In genomic region chr2:121530210-121530562, GRCh38 we compare ENCODE assay signal across 8 cellular contexts. TPM values are rescaled to one million over a fixed set of nuclear protein-coding genes. Genes with fewer than 3 reads are reported as not detected.
DNase-seq lines count a peak whose midpoint lies in the region; ATAC-seq and TF ChIP-seq lines count a peak whose summit lies in the region.

No MANE protein-coding gene starts in this region.

- DNase-seq in CD8-positive, alpha-beta T cell = no peak
- DNase-seq in OCI-M2 (lab: John Stamatoyannopoulos, UW; ENCODE audit: unreplicated experiment) = peak; percentile 41
- DNase-seq in mammary epithelial cell = peak; percentile 81
- peak; percentile 75 to 79 for DNase-seq in left colon
- DNase-seq in hippocampal formation (lab: John Stamatoyannopoulos, UW) = no peak

- CTCF ChIA-PET in CD8-positive, alpha-beta T cell (lab: Charles Lee) = interaction anchor here (0.6 to 1.9 kb wide), 10 partner anchors 11 to 226 kb away, joined by 3 to 12 read pairs (median 4); partner anchors contain the start of genes CLASP1, NIFK and TSN
- CTCF ChIA-PET in mammary epithelial cell (lab: Charles Lee; ENCODE audit: low non-redundant PET) = interaction anchor here (0.6 to 0.7 kb wide), 2 partner anchors 124 to 128 kb away, joined by 3 read pairs; no protein-coding TSS in a partner anchor

- no peaks in the 10 kb centered on the region for H3K27me3 ChIP-seq in CD8-positive, alpha-beta T cell (ENCODE audit: insufficient read depth, low read length)
- no peaks in the 10 kb centered on the region for H3K27me3 ChIP-seq in mammary epithelial cell (ENCODE audit: insufficient read depth, low read length)

- H3K79me2 ChIP-seq in mammary epithelial cell (ENCODE audit: insufficient read depth, low read length) = peaks cover 65% of the 10 kb centered on the region

- H3K9ac ChIP-seq in mammary epithelial cell (ENCODE audit: insufficient read depth, low read length) = peak overlapping the region; percentile 95

- H3K27me3 Mint-ChIP-seq in CD8-positive, alpha-beta T cell (ENCODE audit: low read depth) = no peaks in the 10 kb centered on the region
- H3K27me3 Mint-ChIP-seq in stimulated activated memory B cell treated with anti-CD40 and anti-IgM and Interleukin-4, amounts not matched to agents 10 μg/mL and 1 μg/mL and 100 μg/mL, for 72 hours = no peaks in the 10 kb centered on the region

- peaks cover 7% of the 10 kb centered on the region for H3K36me3 ChIP-seq in CD8-positive, alpha-beta T cell (ENCODE audit: insufficient read depth, low read length)
- no peaks in the 10 kb centered on the region for H3K36me3 ChIP-seq in mammary epithelial cell (ENCODE audit: insufficient read depth, low read length)

- dilution Hi-C loops in mammary epithelial cell (cut with HindIII; ENCODE audit: low sequenced_read_pairs) = loop anchor here (10.0 kb wide), 1 partner anchor 95 kb away; no protein-coding TSS in a partner anchor

- no TSS peak for BruUV-seq in mammary epithelial cell (replicated peaks; lab: Mats Ljungman, UMichigan)

- H3K9me3 ChIP-seq in CD8-positive, alpha-beta T cell (ENCODE audit: low read length) = no peaks in the 10 kb centered on the region
- no peaks in the 10 kb centered on the region for H3K9me3 ChIP-seq in mammary epithelial cell (replicated peaks; ENCODE audit: insufficient read depth, low read length)

- peaks cover 43% of the 10 kb centered on the region for H3K4me1 Mint-ChIP-seq in CD8-positive, alpha-beta T cell (ENCODE audit: low read depth)
- peaks cover 58% of the 10 kb centered on the region for H3K4me1 Mint-ChIP-seq in stimulated activated memory B cell treated with anti-CD40 and anti-IgM and Interleukin-4, amounts not matched to agents 10 μg/mL and 1 μg/mL and 100 μg/mL, for 72 hours

- no CpG with 5 or more reads among the region's 24 CpGs for WGBS in mammary epithelial cell (ENCODE audit: low coverage, missing lambda C conversion rate)

- peak overlapping the region; percentile 97 for H3K4me3 ChIP-seq in CD8-positive, alpha-beta T cell (ENCODE audit: low read depth, low read length)
- H3K4me3 ChIP-seq in mammary epithelial cell (replicated peaks in 1 of 3; ENCODE audit: insufficient read depth in 1 of 3, low read depth in 2 of 3, low read length in 3 of 3) = peak overlapping the region; percentile 54 to 90 (median 70)

- peak overlapping the region; percentile 96 for H3K4me3 Mint-ChIP-seq in CD8-positive, alpha-beta T cell
- peak overlapping the region; percentile 95 for H3K4me3 Mint-ChIP-seq in stimulated activated memory B cell treated with anti-CD40 and anti-IgM and Interleukin-4, amounts not matched to agents 10 μg/mL and 1 μg/mL and 100 μg/mL, for 72 hours

- H3K4me1 ChIP-seq in CD8-positive, alpha-beta T cell (ENCODE audit: insufficient read depth, low read length) = peaks cover 17% of the 10 kb centered on the region
- peaks cover 60% of the 10 kb centered on the region for H3K4me1 ChIP-seq in mammary epithelial cell (ENCODE audit: insufficient read depth, low read length)

- no peaks in the 10 kb centered on the region for H4K20me1 ChIP-seq in mammary epithelial cell (ENCODE audit: insufficient read depth, low read length)

- no peak for TF ChIP-seq CTCF in CD8-positive, alpha-beta T cell (IDR thresholded peaks at IDR 0.05)
- no peak for TF ChIP-seq CTCF in mammary epithelial cell (conservative IDR thresholded peaks at IDR 0.05 in 1 of 2, IDR thresholded peaks at IDR 0.05 in 1 of 2; ENCODE audit: extremely low read depth in 1 of 2, insufficient read depth in 1 of 2, low read depth in 1 of 2, low read length in 2 of 2)

- in situ Hi-C loops in mammary epithelial cell (cut with MboI; ENCODE audit: low sequenced_read_pairs in 2 of 2) = loop anchor here in 1 of 2 donors (5.0 kb wide), 1 partner anchor 187 kb away; no protein-coding TSS in a partner anchor

- H3K36me3 Mint-ChIP-seq in CD8-positive, alpha-beta T cell = peaks cover 28% of the 10 kb centered on the region
- peaks cover 33% of the 10 kb centered on the region for H3K36me3 Mint-ChIP-seq in stimulated activated memory B cell treated with anti-CD40 and anti-IgM and Interleukin-4, amounts not matched to agents 10 μg/mL and 1 μg/mL and 100 μg/mL, for 72 hours

- peak overlapping the region; percentile 100 for H3K27ac ChIP-seq in CD8-positive, alpha-beta T cell (ENCODE audit: low read depth, low read length)
- H3K27ac ChIP-seq in mammary epithelial cell (ENCODE audit: insufficient read depth, low read depth, low read length) = peak overlapping the region; percentile 98

- peak overlapping the region; percentile 100 for H3K27ac Mint-ChIP-seq in CD8-positive, alpha-beta T cell
- peak overlapping the region; percentile 98 for H3K27ac Mint-ChIP-seq in stimulated activated memory B cell treated with anti-CD40 and anti-IgM and Interleukin-4, amounts not matched to agents 10 μg/mL and 1 μg/mL and 100 μg/mL, for 72 hours

- ATAC-seq in CD8-positive, alpha-beta T cell = peak; percentile 14
- peak; percentile 66 for ATAC-seq in GM18907 (IDR thresholded peaks at IDR 0.05; ENCODE audit: unreplicated experiment)
- peak; percentile 51 for ATAC-seq in HG03097 (IDR thresholded peaks at IDR 0.05; ENCODE audit: low FRiP score, unreplicated experiment)
- peak; percentile 68 for ATAC-seq in left colon
- ATAC-seq in stimulated activated memory B cell treated with anti-CD40 and anti-IgM and Interleukin-4, amounts not matched to agents 10 μg/mL and 1 μg/mL and 100 μg/mL, for 72 hours = peak; percentile 71

- H3K4me2 ChIP-seq in mammary epithelial cell (ENCODE audit: insufficient read depth, low read depth, low read length) = peak overlapping the region; percentile 88

- POLR2A ChIA-PET in CD8-positive, alpha-beta T cell (lab: Charles Lee) = interaction anchor here (0.8 to 3.9 kb wide), 17 partner anchors 11 to 227 kb away, joined by 3 to 77 read pairs (median 4); partner anchors contain the start of genes CLASP1 and NIFK

- H3K9me3 Mint-ChIP-seq in CD8-positive, alpha-beta T cell = no peaks in the 10 kb centered on the region
- no peaks in the 10 kb centered on the region for H3K9me3 Mint-ChIP-seq in stimulated activated memory B cell treated with anti-CD40 and anti-IgM and Interleukin-4, amounts not matched to agents 10 μg/mL and 1 μg/mL and 100 μg/mL, for 72 hours

- H2AFZ ChIP-seq in mammary epithelial cell (ENCODE audit: low read depth, low read length) = peak overlapping the region; percentile 68

- intact Hi-C loops in CD8-positive, alpha-beta T cell (cut with DNase I, micrococcal nuclease) = loop anchor here (1.0 to 10.0 kb wide), 6 partner anchors 67 to 1855 kb away; partner anchors contain the start of genes CLASP1 (in 2 of the 2), NIFK (in 2 of the 2), TSN (in 2 of the 2) and TMEM177 (in 1 of the 2)
- intact Hi-C loops in mammary epithelial cell (cut with micrococcal nuclease) = loop anchor here (1.0 to 5.0 kb wide), 4 partner anchors 28 to 445 kb away; partner anchors contain the start of gene NIFK
- intact Hi-C loops in left colon (cut with DNase I, micrococcal nuclease) = loop anchor here in 1 of 2 donors (10.0 kb wide), 1 partner anchor 115 kb away; the partner anchor contains the start of gene CLASP1

RNA-seq across cellular contexts. Expression of gene RNU4ATAC, which starts 0.5 kb away (rescaled TPM):
- not detected for total RNA-seq in CD8-positive, alpha-beta T cell
- total RNA-seq in mammary epithelial cell (under 1 TPM in 1 of 2 donors, not detected in 1; under 0.01 TPM), left colon (not detected)
- polyA plus RNA-seq in mammary epithelial cell = not detected
- not detected for polyA minus RNA-seq in mammary epithelial cell

Comparison
In these comparisons a context has a peak if more than half of its experiments do, and no peak if none do; other contexts are left out.
1. ATAC-seq: peak in every context shown above with its lines; median percentile 71 in stimulated activated memory B cell treated with anti-CD40 and anti-IgM and Interleukin-4, amounts not matched to agents 10 μg/mL and 1 μg/mL and 100 μg/mL, for 72 hours; 68 in left colon; 66 in GM18907; 51 in HG03097; 14 in CD8-positive, alpha-beta T cell.
2. DNase-seq: peak in OCI-M2 (single experiment), mammary epithelial cell (single experiment) and left colon (2 of 2); none in CD8-positive, alpha-beta T cell (0 of 7) and hippocampal formation (0 of 2).